In genomic region chr3:43971486-43971885, GRCh38 we compare ENCODE assay signal across 31 cellular contexts.
"Had no signal": no experiment of that assay in that cellular context is flagged by ENCODE, and none has a peak within 500 bp of the region (broad histone marks: within the 10 kb centered on the region; RNA-seq: fewer than 3 reads in every experiment).

No MANE protein-coding gene starts in this region.

- H3K27ac ChIP-seq: adrenal gland, ascending aorta, breast epithelium, cardiac muscle cell, colonic mucosa, epithelial cell of prostate, WERI-Rb-1 had no signal

- H3K4me1 Mint-ChIP-seq: activated B cell treated with CpG ODN at 0.5 μM for 24 hours; activated T-helper 17 cell treated with anti-CD3 and anti-CD28 coated beads, Interleukin-2, amount 50 U/mL, for 72 hours; T-helper 17 cell had no signal

- H3K4me1 ChIP-seq: adrenal gland, ascending aorta, breast epithelium, colonic mucosa had no signal

- H3K4me3 Mint-ChIP-seq: activated B cell treated with CpG ODN at 0.5 μM for 24 hours; activated CD8-positive, alpha-beta T cell treated with anti-CD3 and anti-CD28 coated beads for 36 hours; activated naive CD8-positive, alpha-beta T cell; activated T-cell treated with anti-CD3 and anti-CD28 coated beads, Interleukin-2, amount 50 U/mL, for 4 hours; activated T-helper 17 cell treated with anti-CD3 and anti-CD28 coated beads, Interleukin-2, amount 50 U/mL, for 72 hours; brain; T-helper 17 cell; T-helper 2 cell treated with Interferon-gamma antibody and Interleukin-4, amounts not matched to agents 5 μg/mL and 100 μg/mL, for 36 hours had no signal

- ATAC-seq: activated CD4-positive, CD25-positive, alpha-beta regulatory T cell treated with anti-CD3 and anti-CD28 coated beads, Interleukin-2, amount 50 U/mL, for 24 hours; activated CD8-positive, alpha-beta T cell treated with anti-CD3 and anti-CD28 coated beads for 36 hours; activated T-cell treated with anti-CD3 and anti-CD28 coated beads, Interleukin-2, amount 50 U/mL, for 4 hours; activated T-helper 17 cell treated with anti-CD3 and anti-CD28 coated beads, Interleukin-2, amount 50 U/mL, for 72 hours; T-helper 17 cell had no signal

- H3K9me3 Mint-ChIP-seq: activated T-cell treated with anti-CD3 and anti-CD28 coated beads, Interleukin-2, amount 50 U/mL, for 4 hours; activated T-helper 17 cell treated with anti-CD3 and anti-CD28 coated beads, Interleukin-2, amount 50 U/mL, for 72 hours; T-helper 2 cell treated with Interferon-gamma antibody and Interleukin-4, amounts not matched to agents 5 μg/mL and 100 μg/mL, for 36 hours had no signal

- H3K36me3 Mint-ChIP-seq: activated naive CD8-positive, alpha-beta T cell; brain had no signal

- H3K36me3 ChIP-seq: adrenal gland, ascending aorta, breast epithelium, cardiac muscle cell, colonic mucosa, WERI-Rb-1 had no signal

- H3K27ac Mint-ChIP-seq: activated B cell treated with CpG ODN at 0.5 μM for 24 hours; activated CD8-positive, alpha-beta T cell treated with anti-CD3 and anti-CD28 coated beads for 36 hours; activated naive CD8-positive, alpha-beta T cell; activated T-helper 17 cell treated with anti-CD3 and anti-CD28 coated beads, Interleukin-2, amount 50 U/mL, for 72 hours; brain; T-helper 17 cell; T-helper 2 cell treated with Interferon-gamma antibody and Interleukin-4, amounts not matched to agents 5 μg/mL and 100 μg/mL, for 36 hours had no signal

- H3K9me3 ChIP-seq: adrenal gland, ascending aorta, colonic mucosa had no signal

- H3K27me3 ChIP-seq: adrenal gland, ascending aorta, breast epithelium, cardiac muscle cell, colonic mucosa had no signal

- DNase-seq: activated B cell treated with CpG ODN at 0.5 μM for 24 hours; activated CD4-positive, alpha-beta T cell treated with anti-CD3 and anti-CD28 coated beads for 48 hours; activated CD4-positive, alpha-beta T cell treated with anti-CD3 and anti-CD28 coated beads, Interleukin-2, amount 50 U/mL, for 1 hour; activated CD4-positive, alpha-beta T cell treated with anti-CD3 and anti-CD28 coated beads, Interleukin-2, amount 50 U/mL, for 48 hours; activated CD8-positive, alpha-beta memory T cell treated with anti-CD3 and anti-CD28 coated beads for 24 hours; activated CD8-positive, alpha-beta T cell treated with anti-CD3 and anti-CD28 coated beads for 36 hours; activated effector memory CD4-positive, alpha-beta T cell treated with Interleukin-2 at 50 U/mL for 16 hours; activated gamma-delta T cell treated with Interleukin-2 at 50 U/mL for 16 hours; activated naive CD4-positive, alpha-beta T cell treated with anti-CD3 and anti-CD28 coated beads, Interleukin-2, amount 50 U/mL, for 16 hours; activated naive CD4-positive, alpha-beta T cell treated with Interleukin-2 at 50 U/mL for 16 hours; activated T-cell treated with anti-CD3 and anti-CD28 coated beads, Interleukin-2, amount 50 U/mL, for 4 hours; adrenal gland; amygdala; central memory CD4-positive, alpha-beta T cell; cerebellar nuclear complex; colonic mucosa; effector CD8-positive, alpha-beta T cell; foreskin fibroblast; T-helper 1 cell; T-helper 17 cell; T1000; WERI-Rb-1 had no signal

- H3K4me3 ChIP-seq: adrenal gland, ascending aorta, breast epithelium, cardiac muscle cell, colonic mucosa had no signal
